In the genomic region with DNA sequence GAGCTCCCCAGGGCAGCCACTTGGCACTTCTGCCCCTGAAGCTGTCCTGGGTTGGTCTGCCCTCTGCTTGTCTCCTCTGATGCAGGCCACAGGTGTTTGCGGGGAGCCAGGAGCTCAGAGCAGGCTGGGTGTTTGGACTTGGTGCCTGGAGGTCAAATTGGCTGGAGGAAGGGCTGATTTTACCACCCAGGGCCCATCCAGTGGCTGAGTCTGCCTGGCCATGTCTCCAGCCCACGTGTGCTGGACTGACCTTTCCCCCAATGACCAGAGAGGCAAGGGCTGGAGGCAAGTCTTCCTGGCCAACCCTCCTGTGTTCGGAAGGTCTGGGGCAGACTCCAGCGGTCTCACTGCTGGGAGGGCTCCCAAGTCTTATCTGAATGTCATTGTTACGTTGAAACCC, we compare ENCODE assay signal across 21 cellular contexts.
"Had no signal": no experiment of that assay in that cellular context is flagged by ENCODE, and none has a peak within 500 bp of the region (broad histone marks: within the 10 kb centered on the region; RNA-seq: fewer than 3 reads in every experiment).

No MANE protein-coding gene starts in this region.

- H3K36me3 ChIP-seq: MG63, SJSA1 had no signal

- H3K4me3 ChIP-seq: MG63, SJSA1, SK-N-MC had no signal

- H3K27me3 ChIP-seq: MG63, SJSA1 had no signal

- H3K9me3 ChIP-seq: MG63, SJSA1 had no signal

- ATAC-seq: Panc1, PC-3 had no signal

- DNase-seq: IMR-90, Karpas-422, KG1, MG63, NCI-H1092 treated with DMSO at 0.1 percent for 48 hours, NCI-H1436, NCI-H187, NCI-H2029, NCI-H2081 treated with DMSO at 0.1 percent for 48 hours, NCI-H2171, NCI-H226, NCI-H446, NCI-H510A, NCI-H524 treated with DMSO at 0.1 percent for 48 hours, NCI-H774, PC-3, SHP77 treated with DMSO at 0.1 percent for 48 hours had no signal

- H3K27ac ChIP-seq: RWPE1, SJSA1, SK-N-MC had no signal

- H3K4me1 ChIP-seq: SJSA1 had no signal
